In the genomic region with DNA sequence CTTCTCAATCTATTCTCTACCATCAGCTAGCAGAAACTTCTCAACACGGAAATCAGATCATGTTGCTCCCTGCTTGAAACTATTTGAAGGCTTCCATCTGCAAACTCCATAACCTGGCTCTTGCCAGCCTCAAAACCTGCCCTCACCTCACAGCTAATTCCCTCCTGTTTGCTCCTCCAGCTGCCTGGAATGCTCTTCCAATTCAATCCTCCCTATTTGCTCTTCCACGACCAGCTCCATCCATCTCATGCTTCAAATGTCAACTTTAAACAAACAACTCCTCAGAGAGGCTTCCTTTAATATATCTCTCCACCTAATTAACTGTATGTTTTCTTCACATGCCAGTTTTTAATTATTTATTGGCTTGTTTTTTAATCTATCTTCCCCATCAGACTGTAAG, we compare ENCODE assay signal across 9 cellular contexts. TPM values are rescaled to one million over a fixed set of nuclear protein-coding genes. Genes with fewer than 3 reads are reported as not detected.
DNase-seq lines count a peak whose midpoint lies in the region; ATAC-seq and TF ChIP-seq lines count a peak whose summit lies in the region.
"Had no signal": no experiment of that assay in that cellular context is flagged by ENCODE, and none has a peak within 500 bp of the region (broad histone marks: within the 10 kb centered on the region; RNA-seq: fewer than 3 reads in every experiment).

No MANE protein-coding gene starts in this region.

- no peaks in the 10 kb centered on the region for H4K20me1 ChIP-seq in fibroblast of lung (ENCODE audit: control insufficient read depth, extremely low read depth, insufficient read depth, low read length)

- TF ChIP-seq CTCF in fibroblast of lung (conservative IDR thresholded peaks at IDR 0.05 in 1 of 2, IDR thresholded peaks at IDR 0.05 in 1 of 2; ENCODE audit: low read depth in 1 of 2, low read length in 2 of 2) (no peak), gastrocnemius medialis (IDR thresholded peaks at IDR 0.05 in 4 of 5, conservative IDR thresholded peaks at IDR 0.05 in 1 of 5) (no peak)

- DNase-seq in H7: peak; percentile 22
- DNase-seq in SJCRH30: peak in 1 of 2 experiments; percentile 2
- no peak for DNase-seq in fibroblast of lung (ENCODE audit: low read depth in 2 of 2)
- DNase-seq in gastrocnemius medialis: no peak
- DNase-seq in nucleus accumbens (lab: John Stamatoyannopoulos, UW): no peak
- DNase-seq in SW480 (ENCODE audit: low spot score): no peak
- no peak for DNase-seq in medulla oblongata (ENCODE audit: extremely low spot score)

- peak overlapping the region; percentile 95 for H3K4me2 ChIP-seq in fibroblast of lung (ENCODE audit: extremely low read depth, insufficient read depth, low read length)

- intact Hi-C loops in gastrocnemius medialis (cut with DNase I; ENCODE audit: low total_unique reads): loop anchor here (5.0 to 10.0 kb wide), 2 partner anchors 602 to 629 kb away; partner anchors contain the start of gene C9orf72

- peak overlapping the region; percentile 44 for H3K9ac ChIP-seq in fibroblast of lung (ENCODE audit: insufficient read depth, low read length)

- H3K36me3 ChIP-seq in H7 (replicated peaks; ENCODE audit: control insufficient read depth, insufficient read depth, low read length) (no peaks in the 10 kb centered on the region), SJCRH30 (peaks cover 4% of the 10 kb centered on the region; the same call in 1 of the 2 replicates), fibroblast of lung (ENCODE audit: control insufficient read depth, insufficient read depth, low read length) (no peaks in the 10 kb centered on the region), gastrocnemius medialis (no peaks in the 10 kb centered on the region)

- ATAC-seq in gastrocnemius medialis: no peak
- ATAC-seq in GM19467 (IDR thresholded peaks at IDR 0.05; ENCODE audit: unreplicated experiment): no peak

- peak overlapping the region; percentile 98 for H3K4me3 ChIP-seq in H7 (ENCODE audit: insufficient read depth, low read depth, low read length)
- H3K4me3 ChIP-seq in SJCRH30: peak overlapping the region; percentile 90
- peak overlapping the region; percentile 88 to 94 (median 90) for H3K4me3 ChIP-seq in fibroblast of lung (replicated peaks in 1 of 4; ENCODE audit: control extremely low read depth in 1 of 4, insufficient read depth in 1 of 4, low read depth in 3 of 4, low read length in 4 of 4)
- peak overlapping the region; percentile 83 to 98 (median 95) for H3K4me3 ChIP-seq in gastrocnemius medialis

- H3K79me2 ChIP-seq in fibroblast of lung (ENCODE audit: control insufficient read depth, insufficient read depth, low read length): peaks cover 61% of the 10 kb centered on the region

- H3K9me3 ChIP-seq in SJCRH30 (replicated peaks) (no peaks in the 10 kb centered on the region), fibroblast of lung (ENCODE audit: control insufficient read depth, insufficient read depth, low read depth, low read length) (no peaks in the 10 kb centered on the region), gastrocnemius medialis (no peaks in the 10 kb centered on the region)

- H3K27me3 ChIP-seq in H7 (ENCODE audit: control insufficient read depth, insufficient read depth, low read length) (no peaks in the 10 kb centered on the region), SJCRH30 (no peaks in the 10 kb centered on the region), fibroblast of lung (ENCODE audit: control insufficient read depth, insufficient read depth, low read length) (no peaks in the 10 kb centered on the region), gastrocnemius medialis (no peaks in the 10 kb centered on the region)

- H3K27ac ChIP-seq in SJCRH30: no peak overlapping the region
- H3K27ac ChIP-seq in fibroblast of lung (ENCODE audit: insufficient read depth, low read length): peak overlapping the region; percentile 99
- peak overlapping the region; percentile 86 to 99 (median 98) for H3K27ac ChIP-seq in gastrocnemius medialis

- no peak overlapping the region for H2AFZ ChIP-seq in fibroblast of lung (ENCODE audit: low read length)

- no peak for TF ChIP-seq POLR2A in gastrocnemius medialis (IDR thresholded peaks at IDR 0.05)

- no peaks in the 10 kb centered on the region for H3K4me1 ChIP-seq in SJCRH30
- H3K4me1 ChIP-seq in fibroblast of lung (ENCODE audit: control insufficient read depth, extremely low read depth, insufficient read depth, low read length): no peaks in the 10 kb centered on the region
- H3K4me1 ChIP-seq in gastrocnemius medialis: peaks cover 41 to 47% of the 10 kb centered on the region in 2 donors

- in situ Hi-C loops in gastrocnemius medialis (cut with MboI; ENCODE audit: low sequenced_read_pairs in 4 of 4): loop anchor here in 2 of 4 donors (10.0 to 25.0 kb wide), 3 partner anchors 61 to 629 kb away; partner anchors contain the start of gene C9orf72 (in 2 of the 2)

RNA-seq across cellular contexts. Expression of gene PLAA, which starts 1.5 kb away (rescaled TPM):
- total RNA-seq in H7 (2014; rRNA removed; shearing (Covaris generic)): 44.6 and 46.5 TPM in 2 replicates
- 31.0 and 32.3 TPM in 2 replicates for total RNA-seq in SJCRH30 (2014; rRNA removed; shearing (Covaris generic))
- 36.7 and 38.1 TPM in 2 replicates for total RNA-seq in fibroblast of lung
- 29.2 and 31.1 TPM in 2 replicates for polyA plus RNA-seq in fibroblast of lung
- polyA plus RNA-seq in fibroblast of lung (2012): 24.9 and 29.9 TPM in 2 replicates
- polyA minus RNA-seq in fibroblast of lung (ENCODE audit: low replicate concordance): 9.2 and 18.3 TPM in 2 replicates
- total RNA-seq in gastrocnemius medialis: 100 to 1,000 TPM in 1 of 4 donors, 10 to 100 TPM in 3; 72.5 to 105 (median 83.8) TPM

RNA-seq across cellular contexts. Expression of gene IFT74, which starts 10.6 kb away (rescaled TPM):
- 6.2 and 11.3 TPM in 2 replicates for total RNA-seq in H7 (2014; rRNA removed; shearing (Covaris generic))
- total RNA-seq in SJCRH30 (2014; rRNA removed; shearing (Covaris generic)): 4.9 and 6.0 TPM in 2 replicates
- total RNA-seq in fibroblast of lung: 14.6 and 18.0 TPM in 2 replicates
- polyA plus RNA-seq in fibroblast of lung: 9.7 and 12.8 TPM in 2 replicates
- polyA plus RNA-seq in fibroblast of lung (2012): 9.6 and 10.5 TPM in 2 replicates
- polyA minus RNA-seq in fibroblast of lung (ENCODE audit: low replicate concordance): 0.20 and 1.9 TPM in 2 replicates
- 10 to 100 TPM in 3 of 4 donors, 1 to 10 TPM in 1; 4.9 to 15.2 (median 13.0) TPM for total RNA-seq in gastrocnemius medialis

RNA-seq across cellular contexts. Expression of gene CAAP1, which starts 53.0 kb away (rescaled TPM):
- total RNA-seq in H7 (2014; rRNA removed; shearing (Covaris generic)): 38.5 and 57.0 TPM in 2 replicates
- 16.6 and 17.1 TPM in 2 replicates for total RNA-seq in SJCRH30 (2014; rRNA removed; shearing (Covaris generic))
- total RNA-seq in fibroblast of lung: 14.4 and 15.9 TPM in 2 replicates
- 13.9 and 14.1 TPM in 2 replicates for polyA plus RNA-seq in fibroblast of lung
- 10.8 and 11.0 TPM in 2 replicates for polyA plus RNA-seq in fibroblast of lung (2012)
- polyA minus RNA-seq in fibroblast of lung (ENCODE audit: low replicate concordance): 1.3 and 1.4 TPM in 2 replicates
- 10 to 100 TPM in 1 of 4 donors, 1 to 10 TPM in 3; 4.5 to 12.3 (median 6.8) TPM for total RNA-seq in gastrocnemius medialis

RNA-seq across cellular contexts. Expression of gene LRRC19, which starts 59.9 kb away (rescaled TPM):
- not detected in 2 replicates for total RNA-seq in H7 (2014; rRNA removed; shearing (Covaris generic))
- total RNA-seq in SJCRH30 (2014; rRNA removed; shearing (Covaris generic)): not detected in 2 replicates
- total RNA-seq in fibroblast of lung (not detected in 2 replicates), gastrocnemius medialis (under 1 TPM in 1 of 4 donors, not detected in 3; 0.22 TPM)
- polyA plus RNA-seq in fibroblast of lung: not detected in 2 replicates
- polyA plus RNA-seq in fibroblast of lung (2012): not detected in 2 replicates
- polyA minus RNA-seq in fibroblast of lung (ENCODE audit: low replicate concordance): not detected in 2 replicates
- total RNA-seq: activated CD8-positive, alpha-beta memory T cell treated with anti-CD3 and anti-CD28 coated beads for 36 hours had no signal
